ENCODE assay signal across 28 cellular contexts in the genomic region with DNA sequence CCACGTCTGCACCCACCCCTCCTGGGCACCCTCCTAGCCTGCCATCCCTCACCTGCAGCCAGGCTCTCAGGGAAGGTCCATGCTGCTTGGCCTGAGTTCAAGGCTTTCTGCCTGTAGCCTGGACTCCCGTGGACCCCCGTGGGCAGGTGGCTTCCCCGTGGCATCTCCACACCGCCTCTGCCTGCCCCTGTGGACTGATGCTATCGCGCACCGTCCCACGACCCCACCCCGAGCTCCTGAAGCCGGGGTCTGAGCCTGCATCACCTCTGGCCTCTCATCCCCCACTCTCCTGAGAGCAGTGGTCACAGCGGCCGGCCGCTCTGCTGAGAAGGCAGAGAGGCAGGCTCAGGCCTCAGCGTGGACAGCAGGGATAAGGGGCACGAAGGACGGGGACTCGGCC. TPM values are rescaled to one million over a fixed set of nuclear protein-coding genes. Genes with fewer than 3 reads are reported as not detected.
DNase-seq lines count a peak whose midpoint lies in the region; ATAC-seq and TF ChIP-seq lines count a peak whose summit lies in the region.
"Had no signal": no experiment of that assay in that cellular context is flagged by ENCODE, and none has a peak within 500 bp of the region (broad histone marks: within the 10 kb centered on the region; RNA-seq: fewer than 3 reads in every experiment).

No MANE protein-coding gene starts in this region.

- WGBS in right cardiac atrium: 88% methylated on average over 18 of the region's 18 CpGs
- WGBS in sigmoid colon, 2 donors: 88 to 95% methylated on average over 18 of the region's 18 CpGs

- H3K27ac ChIP-seq in right cardiac atrium (ENCODE audit: low read length) (no peak overlapping the region), sigmoid colon (no peak overlapping the region)
- H3K27ac ChIP-seq: adrenal gland, brain microvascular endothelial cell, PC-9, upper lobe of left lung, VCaP had no signal

- peaks cover 0 to 14% (median 0%) of the 10 kb centered on the region in 4 donors for H3K36me3 ChIP-seq in sigmoid colon
- H3K36me3 ChIP-seq: adrenal gland, BE2C, brain microvascular endothelial cell had no signal

- DNase-seq in activated effector memory CD4-positive, alpha-beta T cell treated with anti-CD3 and anti-CD28 coated beads, Interleukin-2, amount 50 U/mL, for 16 hours: peak; percentile 61
- no peak for DNase-seq in activated effector memory CD4-positive, alpha-beta T cell treated with Interleukin-2 at 50 U/mL for 16 hours
- peak; percentile 85 for DNase-seq in chondrocyte (ENCODE audit: low spot score)
- peak in 2 of 3 donors; percentile 42 to 43 for DNase-seq in right cardiac atrium
- peak; percentile 60 for DNase-seq in sigmoid colon
- DNase-seq in NCI-H510A (lab: John Stamatoyannopoulos, UW): no peak
- DNase-seq in NCI-H2196 treated with DMSO at 0.1 percent for 48 hours (lab: John Stamatoyannopoulos, UW; ENCODE audit: unreplicated experiment): no peak
- no peak for DNase-seq in cerebellum (ENCODE audit: low spot score)
- DNase-seq: activated CD4-positive, alpha-beta T cell treated with anti-CD3 and anti-CD28 coated beads, Interleukin-2, amount 10 ng/mL, durations not matched to agents 7 days and 5 days; adrenal gland; BE2C; brain microvascular endothelial cell; effector memory CD4-positive, alpha-beta T cell; head of caudate nucleus; mesenchymal stem cell; NCI-H1694 treated with DMSO at 0.1 percent for 48 hours; NCI-H526; PC-9; SHP77 treated with DMSO at 0.1 percent for 48 hours; stimulated activated CD4-positive, alpha-beta T cell treated with anti-CD3 and anti-CD28 coated beads, Interleukin-2, amount 100 ng/mL, for 48 hours; substantia nigra; T-helper 9 cell had no signal

- H3K27me3 ChIP-seq in right cardiac atrium (ENCODE audit: control insufficient read depth, insufficient read depth) (no peaks in the 10 kb centered on the region), sigmoid colon (peaks cover 18 to 43% (median 21%) of the 10 kb centered on the region in 3 donors)
- H3K27me3 ChIP-seq: brain microvascular endothelial cell had no signal

- H3K36me3 Mint-ChIP-seq in chondrocyte (ENCODE audit: low read depth): peaks cover 9% of the 10 kb centered on the region

- TF ChIP-seq EP300 in sigmoid colon (IDR thresholded peaks at IDR 0.05): no peak

- no peak for ATAC-seq in right cardiac atrium

- no peak overlapping the region for H3K4me3 Mint-ChIP-seq in chondrocyte (ENCODE audit: unreplicated experiment)
- H3K4me3 Mint-ChIP-seq: activated CD4-positive, alpha-beta T cell treated with anti-CD3 and anti-CD28 coated beads, Interleukin-2, amount 10 ng/mL, durations not matched to agents 7 days and 5 days had no signal

- no peaks in the 10 kb centered on the region for H3K9me3 Mint-ChIP-seq in chondrocyte (ENCODE audit: low read depth)
- H3K9me3 Mint-ChIP-seq: activated CD4-positive, alpha-beta T cell treated with anti-CD3 and anti-CD28 coated beads, Interleukin-2, amount 10 ng/mL, durations not matched to agents 7 days and 5 days had no signal

- H3K4me1 Mint-ChIP-seq in chondrocyte (ENCODE audit: low read depth): peaks cover 7% of the 10 kb centered on the region

- no peaks in the 10 kb centered on the region for H3K9me3 ChIP-seq in right cardiac atrium (ENCODE audit: control insufficient read depth, low read length)
- no peaks in the 10 kb centered on the region for H3K9me3 ChIP-seq in sigmoid colon
- H3K9me3 ChIP-seq: adrenal gland, BE2C, upper lobe of left lung had no signal

- no peak for TF ChIP-seq POLR2A in sigmoid colon (IDR thresholded peaks at IDR 0.05)

- H3K4me1 ChIP-seq in right cardiac atrium (ENCODE audit: control insufficient read depth, insufficient read depth, low read length): no peaks in the 10 kb centered on the region
- H3K4me1 ChIP-seq in sigmoid colon: peaks cover 0 to 5% (median 2%) of the 10 kb centered on the region in 4 donors
- H3K4me1 ChIP-seq: adrenal gland, BE2C had no signal

- TF ChIP-seq CTCF in chondrocyte (IDR thresholded peaks at IDR 0.05) (no peak), sigmoid colon (IDR thresholded peaks at IDR 0.05) (no peak)

- H3K4me3 ChIP-seq in right cardiac atrium (ENCODE audit: low read length) (no peak overlapping the region), sigmoid colon (no peak overlapping the region)
- H3K4me3 ChIP-seq: adrenal gland, PC-9, upper lobe of left lung had no signal

- no peaks in the 10 kb centered on the region for H3K27me3 Mint-ChIP-seq in chondrocyte (ENCODE audit: low read depth)
- H3K27me3 Mint-ChIP-seq: activated CD4-positive, alpha-beta T cell treated with anti-CD3 and anti-CD28 coated beads, Interleukin-2, amount 10 ng/mL, durations not matched to agents 7 days and 5 days had no signal

- intact Hi-C loops in right cardiac atrium (cut with DNase I) (no loop called here), sigmoid colon (cut with DNase I) (no loop called here)

- no peak overlapping the region for H3K27ac Mint-ChIP-seq in chondrocyte (ENCODE audit: unreplicated experiment)
- H3K27ac Mint-ChIP-seq: activated CD4-positive, alpha-beta T cell treated with anti-CD3 and anti-CD28 coated beads, Interleukin-2, amount 10 ng/mL, durations not matched to agents 7 days and 5 days had no signal

RNA-seq across cellular contexts. Expression of gene IFITM5, which starts 4.5 kb away (rescaled TPM):
- total RNA-seq in chondrocyte: not detected in 3 replicates
- not detected for total RNA-seq in right cardiac atrium
- polyA plus RNA-seq in right cardiac atrium: not detected
- not detected for total RNA-seq in sigmoid colon
- polyA plus RNA-seq in sigmoid colon: not detected
- total RNA-seq in cerebellum: not detected
- total RNA-seq: activated CD4-positive, alpha-beta T cell treated with anti-CD3 and anti-CD28 coated beads, Interleukin-2, amount 10 ng/mL, durations not matched to agents 7 days and 5 days; adrenal gland; fibroblast of villous mesenchyme; H1; PC-9; renal cortical epithelial cell; upper lobe of left lung had no signal
- polyA plus RNA-seq: adrenal gland, esophagus, H1 had no signal

RNA-seq across cellular contexts. Expression of gene PGGHG, which starts 5.9 kb away (rescaled TPM):
- total RNA-seq in chondrocyte (35.6 to 49.5 TPM (median 49.4 TPM) in 3 replicates), right cardiac atrium (10 to 100 TPM in 3 of 4 donors, 1 to 10 TPM in 1; 9.9 to 15.8 (median 11.9) TPM), sigmoid colon (10 to 100 TPM; 11.4 to 15.3 (median 13.6) TPM), cerebellum (1.6 TPM)
- polyA plus RNA-seq in right cardiac atrium (18.7 TPM), sigmoid colon (10 to 100 TPM in 1 of 3 donors, 1 to 10 TPM in 2; 1.6 to 68.0 (median 3.6) TPM)

RNA-seq across cellular contexts. Expression of gene IFITM2, which starts 12.8 kb away (rescaled TPM):
- total RNA-seq in chondrocyte (100 to 109 TPM (median 107 TPM) in 3 replicates), right cardiac atrium (100 to 1,000 TPM; 180 to 290 (median 240) TPM), sigmoid colon (100 to 1,000 TPM in 3 of 4 donors, 10 to 100 TPM in 1; 79.8 to 187 (median 141) TPM), cerebellum (4.5 TPM)
- polyA plus RNA-seq in right cardiac atrium (393 TPM), sigmoid colon (100 to 1,000 TPM in 2 of 3 donors, 10 to 100 TPM in 1; 73.3 to 461 (median 164) TPM)

RNA-seq across cellular contexts. Expression of gene NLRP6, which starts 16.6 kb away (rescaled TPM):
- not detected in 3 replicates for total RNA-seq in chondrocyte
- total RNA-seq in right cardiac atrium: under 1 TPM in 2 of 4 donors, not detected in 2; 0.11 to 0.24 TPM
- 0.02 TPM for polyA plus RNA-seq in right cardiac atrium
- total RNA-seq in sigmoid colon: 1 to 10 TPM in 2 of 4 donors, under 1 TPM in 1, not detected in 1; 0.33 to 2.5 (median 1.6) TPM
- polyA plus RNA-seq in sigmoid colon: 1 to 10 TPM in 1 of 3 donors, not detected in 2; 3.3 TPM
- total RNA-seq in cerebellum: not detected
- total RNA-seq: fibroblast of villous mesenchyme, H1, PC-9, renal cortical epithelial cell had no signal
- polyA plus RNA-seq: H1 had no signal

RNA-seq across cellular contexts. Expression of gene IFITM1, which starts 19.0 kb away (rescaled TPM):
- total RNA-seq in chondrocyte (1.0 to 3.3 TPM (median 1.6 TPM) in 3 replicates), right cardiac atrium (100 to 1,000 TPM in 3 of 4 donors, 10 to 100 TPM in 1; 85.0 to 169 (median 116) TPM), sigmoid colon (10 to 100 TPM; 82.4 to 94.2 (median 92.6) TPM), cerebellum (33.8 TPM)
- polyA plus RNA-seq in right cardiac atrium (235 TPM), sigmoid colon (100 to 1,000 TPM in 1 of 3 donors, 10 to 100 TPM in 2; 41.2 to 580 (median 58.9) TPM)

Comparison
In these comparisons a context has a peak if more than half of its experiments do, and no peak if none do; other contexts are left out.
1. DNase-seq: peak in activated effector memory CD4-positive, alpha-beta T cell treated with anti-CD3 and anti-CD28 coated beads, Interleukin-2, amount 50 U/mL, for 16 hours (single experiment), chondrocyte (single experiment), right cardiac atrium (2 of 3) and sigmoid colon (single experiment); none in activated effector memory CD4-positive, alpha-beta T cell treated with Interleukin-2 at 50 U/mL for 16 hours (single experiment), NCI-H510A (single experiment), NCI-H2196 treated with DMSO at 0.1 percent for 48 hours (single experiment) and cerebellum (single experiment).
2. RNA of gene IFITM2, which starts 12.8 kb away (total RNA-seq): 180 to 290 TPM in right cardiac atrium, 79.8 to 187 TPM in sigmoid colon and 100 to 109 TPM in chondrocyte; 4.5 TPM in cerebellum (single experiment); every median in the first group is over 10 times any median in the second.